ENCODE assay signal across 31 cellular contexts in genomic region chr18:28034567-28034966, GRCh38.
"Had no signal": no experiment of that assay in that cellular context is flagged by ENCODE, and none has a peak within 500 bp of the region (broad histone marks: within the 10 kb centered on the region; RNA-seq: fewer than 3 reads in every experiment).

No MANE protein-coding gene starts in this region.

- H3K9ac ChIP-seq: KMS-11 had no signal

- H3K9me3 Mint-ChIP-seq: activated T-helper 1 cell treated with anti-CD3 and anti-CD28 coated beads, Interleukin-12 subunit alpha, Interleukin-12 subunit beta, Interleukin-2, Interleukin-4 antibody, amounts not matched to agents 30 ng/mL and 10 ng/mL and 1 ng/mL, durations not matched to agents 14 hours and 24 hours and 36 hours; WTC11 had no signal

- H3K36me3 ChIP-seq: brain microvascular endothelial cell, SJCRH30 had no signal

- H3K4me1 ChIP-seq: SJCRH30 had no signal

- H3K4me3 ChIP-seq: SJCRH30, SK-N-MC had no signal

- H3K36me3 Mint-ChIP-seq: activated CD4-positive, alpha-beta memory T cell treated with anti-CD3 and anti-CD28 coated beads for 36 hours; activated naive CD4-positive, alpha-beta T cell treated with anti-CD3 and anti-CD28 coated beads, Interleukin-2, amount 50 U/mL, for 72 hours; WTC11 had no signal

- H3K27ac ChIP-seq: brain microvascular endothelial cell, KMS-11, SJCRH30, SK-N-MC had no signal

- FAIRE-seq: TTC549 had no signal

- H3K27me3 Mint-ChIP-seq: activated CD4-positive, alpha-beta memory T cell treated with anti-CD3 and anti-CD28 coated beads for 36 hours had no signal

- ATAC-seq: activated naive CD4-positive, alpha-beta T cell treated with anti-CD3 and anti-CD28 coated beads, Interleukin-2, amount 50 U/mL, for 72 hours; activated T-cell treated with anti-CD3 and anti-CD28 coated beads, Interleukin-2, amount 50 U/mL, for 4 hours; Panc1; WTC11 had no signal

- DNase-seq: activated CD4-positive, alpha-beta memory T cell treated with anti-CD3 and anti-CD28 coated beads for 36 hours; activated CD4-positive, alpha-beta T cell treated with anti-CD3 and anti-CD28 coated beads for 4 hours; activated CD4-positive, alpha-beta T cell treated with anti-CD3 and anti-CD28 coated beads, Interleukin-2, amount 50 U/mL, for 1 hour; activated CD4-positive, CD25-positive, alpha-beta regulatory T cell treated with anti-CD3 and anti-CD28 coated beads, Interleukin-2, amount 50 U/mL, for 72 hours; activated CD8-positive, alpha-beta memory T cell treated with anti-CD3 and anti-CD28 coated beads, Interleukin-2, amount 50 U/mL, for 4 hours; activated gamma-delta T cell treated with Interleukin-2 at 50 U/mL for 16 hours; activated naive CD4-positive, alpha-beta T cell treated with anti-CD3 and anti-CD28 coated beads for 36 hours; activated T-cell treated with anti-CD3 and anti-CD28 coated beads for 4 hours; activated T-cell treated with anti-CD3 and anti-CD28 coated beads, Interleukin-2, amount 50 U/mL, for 4 hours; anterior cingulate cortex; brain microvascular endothelial cell; central memory CD4-positive, alpha-beta T cell; NCI-H1105; NCI-H1417 treated with DMSO at 0.1 percent for 48 hours; NCI-H187 treated with DMSO at 0.1 percent for 48 hours; NCI-H2081; NCI-H2171 treated with DMSO at 0.1 percent for 48 hours; NCI-H2227 treated with DMSO at 0.1 percent for 48 hours; NCI-H446; NCI-H510A treated with DMSO at 0.1 percent for 48 hours; NCI-H526 treated with DMSO at 0.1 percent for 48 hours; NCI-H82; SHP77; SJCRH30 had no signal

- H3K4me3 Mint-ChIP-seq: activated CD4-positive, alpha-beta memory T cell treated with anti-CD3 and anti-CD28 coated beads for 36 hours; activated naive CD4-positive, alpha-beta T cell treated with anti-CD3 and anti-CD28 coated beads for 36 hours; activated T-cell treated with anti-CD3 and anti-CD28 coated beads, Interleukin-2, amount 50 U/mL, for 4 hours; activated T-helper 1 cell treated with anti-CD3 and anti-CD28 coated beads, Interleukin-12 subunit alpha, Interleukin-12 subunit beta, Interleukin-2, Interleukin-4 antibody, amounts not matched to agents 30 ng/mL and 10 ng/mL and 1 ng/mL, durations not matched to agents 14 hours and 24 hours and 36 hours; WTC11 had no signal

- H3K27me3 ChIP-seq: brain microvascular endothelial cell, SJCRH30 had no signal

- H3K27ac Mint-ChIP-seq: activated CD4-positive, alpha-beta memory T cell treated with anti-CD3 and anti-CD28 coated beads for 36 hours; activated naive CD4-positive, alpha-beta T cell treated with anti-CD3 and anti-CD28 coated beads for 36 hours; activated naive CD4-positive, alpha-beta T cell treated with anti-CD3 and anti-CD28 coated beads, Interleukin-2, amount 50 U/mL, for 72 hours; activated T-helper 1 cell treated with anti-CD3 and anti-CD28 coated beads, Interleukin-12 subunit alpha, Interleukin-12 subunit beta, Interleukin-2, Interleukin-4 antibody, amounts not matched to agents 30 ng/mL and 10 ng/mL and 1 ng/mL, durations not matched to agents 14 hours and 24 hours and 36 hours; WTC11 had no signal

- H3K4me2 ChIP-seq: KMS-11 had no signal

- H3K9me3 ChIP-seq: SJCRH30 had no signal
